ENCODE assay signal across 1 cellular context in genomic region chr7:103347507-103348267, GRCh38.
TF ChIP-seq lines count a peak whose summit lies in the region.

Gene PSMC2 (plus strand): TSS chr7:103347643. CDS start chr7:103347712, 69 bp downstream.

TF ChIP-seq in K562, 482 proteins besides CTCF, POLR2A, EP300 and RAD21 (continued from another document and continues in another):
- 0 out of 4 replicates have a peak, but pooled peaks of 1 of the 2 experiments have one; percentile 25 for TF ChIP-seq ZNF318 (IDR thresholded peaks at IDR 0.05; ENCODE audit: borderline replicate concordance in 1 of 2, low read depth in 1 of 2)
- no peak for TF ChIP-seq XRCC4 (IDR thresholded peaks at IDR 0.05; ENCODE audit: extremely low read depth, insufficient read depth, insufficient read length)
- TF ChIP-seq PHF21A (IDR thresholded peaks at IDR 0.05; ENCODE audit: borderline replicate concordance, low read depth): 0 out of 2 replicates have a peak, but pooled peaks have one; percentile 29
- 0 out of 2 replicates have a peak, but pooled peaks have one; percentile 76 for TF ChIP-seq TOE1 (IDR thresholded peaks at IDR 0.05; ENCODE audit: borderline replicate concordance)
- TF ChIP-seq TOE1 (CRISPR knock-in tag; IDR thresholded peaks at IDR 0.05; ENCODE audit: borderline replicate concordance, low read depth): peak; percentile 36; the same call in 1 of the 2 replicates
- TF ChIP-seq BRF1 (IDR thresholded peaks at IDR 0.05; ENCODE audit: borderline replicate concordance, extremely low read depth, insufficient read length): no peak
- TF ChIP-seq ZBTB8A (IDR thresholded peaks at IDR 0.05; ENCODE audit: partially characterized antibody): no peak
- no peak for TF ChIP-seq ZNF444 (CRISPR knock-in tag; IDR thresholded peaks at IDR 0.05)
- no peak for TF ChIP-seq PHB (CRISPR knock-in tag; IDR thresholded peaks at IDR 0.05)
- peak; percentile 16 for TF ChIP-seq POU5F1 (IDR thresholded peaks at IDR 0.05; ENCODE audit: borderline replicate concordance, low read depth, low read length, partially characterized antibody)
- peak; percentile 52 for TF ChIP-seq NFIC (IDR thresholded peaks at IDR 0.05)
- TF ChIP-seq ARHGAP35 (IDR thresholded peaks at IDR 0.05; ENCODE audit: partially characterized antibody): no peak
- TF ChIP-seq USF2 (CRISPR knock-in tag; IDR thresholded peaks at IDR 0.05): peak; percentile 82
- no peak for TF ChIP-seq CHD4 (IDR thresholded peaks at IDR 0.05; ENCODE audit: insufficient read depth, insufficient replicate concordance, low read depth, low read length, poor library complexity, severe bottlenecking)
- 0 out of 2 replicates have a peak, but pooled peaks have one; percentile 8 for TF ChIP-seq SMAD3 (CRISPR knock-in tag; conservative IDR thresholded peaks at IDR 0.05)
- no peak for TF ChIP-seq ZBTB33 (CRISPR knock-in tag; IDR thresholded peaks at IDR 0.05)
- TF ChIP-seq ETV1 (tag; conservative IDR thresholded peaks at IDR 0.05; ENCODE audit: low read depth): peak; percentile 96
- no peak for TF ChIP-seq FOXA3 (CRISPR knock-in tag; conservative IDR thresholded peaks at IDR 0.05 in 1 of 2, IDR thresholded peaks at IDR 0.05 in 1 of 2)
- no peak for TF ChIP-seq ZNF77 (CRISPR knock-in tag; IDR thresholded peaks at IDR 0.05)
- no peak; the same call in 1 of the 2 replicates for TF ChIP-seq CBX1 (IDR thresholded peaks at IDR 0.05; ENCODE audit: low read depth)
- peak; percentile 64 for TF ChIP-seq NEUROD1 (IDR thresholded peaks at IDR 0.05; ENCODE audit: borderline replicate concordance, low read depth, low read length, partially characterized antibody)
- 0 out of 2 replicates have a peak, but pooled peaks have one; percentile 29 for TF ChIP-seq ZFP91 (CRISPR knock-in tag; IDR thresholded peaks at IDR 0.05)
- TF ChIP-seq BRD4 (IDR thresholded peaks at IDR 0.05): peak; percentile 87
- peak; percentile 87 for TF ChIP-seq NBN (IDR thresholded peaks at IDR 0.05; ENCODE audit: low read depth)
- 0 out of 2 replicates have a peak, but pooled peaks have one; percentile 17 for TF ChIP-seq FOSL1 (tag; conservative IDR thresholded peaks at IDR 0.05)
- TF ChIP-seq SP2 (IDR thresholded peaks at IDR 0.05; ENCODE audit: extremely low read depth, low read depth, low read length, poor library complexity, severe bottlenecking): no peak
- no peak for TF ChIP-seq SRSF1 (IDR thresholded peaks at IDR 0.05; ENCODE audit: low read depth, low read length)
- no peak for TF ChIP-seq RHOXF2B (CRISPR knock-in tag; conservative IDR thresholded peaks at IDR 0.05)
- no peak for TF ChIP-seq HDGF (IDR thresholded peaks at IDR 0.05)
- no peak for TF ChIP-seq ZBTB5 (IDR thresholded peaks at IDR 0.05)
- no peak for TF ChIP-seq CBFA2T3 (IDR thresholded peaks at IDR 0.05)
- TF ChIP-seq CSDE1 (IDR thresholded peaks at IDR 0.05): no peak
- no peak for TF ChIP-seq KDM1A (IDR thresholded peaks at IDR 0.05)
- TF ChIP-seq WHSC1 (IDR thresholded peaks at IDR 0.05; ENCODE audit: low read length): no peak
- no peak for TF ChIP-seq CC2D1A (IDR thresholded peaks at IDR 0.05)
- TF ChIP-seq U2AF1 (optimal IDR thresholded peaks at IDR 0.05; ENCODE audit: low read depth, low read length): no peak
- TF ChIP-seq TAL1 (IDR thresholded peaks at IDR 0.05): no peak
- no peak for TF ChIP-seq ZNF146 (CRISPR knock-in tag; IDR thresholded peaks at IDR 0.05; ENCODE audit: unreplicated experiment)
- peak; percentile 94 for TF ChIP-seq NKRF (IDR thresholded peaks at IDR 0.05; ENCODE audit: borderline replicate concordance)
- 0 out of 2 replicates have a peak, but pooled peaks have one; percentile 50 for TF ChIP-seq E2F5 (CRISPR knock-in tag; IDR thresholded peaks at IDR 0.05)
- TF ChIP-seq SNAPC5 (CRISPR knock-in tag; IDR thresholded peaks at IDR 0.05): no peak
- TF ChIP-seq POLR2H (tag; IDR thresholded peaks at IDR 0.05; ENCODE audit: low read depth): peak; percentile 81
- TF ChIP-seq SREBF2 (CRISPR knock-in tag; IDR thresholded peaks at IDR 0.05): no peak
- TF ChIP-seq CEBPB (tag; IDR thresholded peaks at IDR 0.05): no peak
- TF ChIP-seq ATF7 (IDR thresholded peaks at IDR 0.05): peak; percentile 77
- TF ChIP-seq NCOR1 (IDR thresholded peaks at IDR 0.05): no peak; the same call in 1 of the 2 replicates
- no peak for TF ChIP-seq KLF6 (CRISPR knock-in tag; IDR thresholded peaks at IDR 0.05; ENCODE audit: borderline replicate concordance)
- TF ChIP-seq ZBTB12 (CRISPR knock-in tag; IDR thresholded peaks at IDR 0.05): no peak
- no peak for TF ChIP-seq ASH1L (IDR thresholded peaks at IDR 0.05; ENCODE audit: borderline replicate concordance, low read depth, partially characterized antibody)
